In genomic region chr12:19369691-19370148, GRCh38 we compare ENCODE assay signal across 17 cellular contexts.
DNase-seq lines count a peak whose midpoint lies in the region; ATAC-seq, FAIRE-seq and TF ChIP-seq lines count a peak whose summit lies in the region.
"Had no signal": no experiment of that assay in that cellular context is flagged by ENCODE, and none has a peak within 500 bp of the region (broad histone marks: within the 10 kb centered on the region; RNA-seq: fewer than 3 reads in every experiment).

No MANE protein-coding gene starts in this region.

- intact Hi-C loops in uterus (cut with DNase I; ENCODE audit: low total_unique reads), result no loop called here
- intact Hi-C loops in lower lobe of right lung (cut with DNase I), result no loop called here

- H3K9me3 ChIP-seq in adipocyte (ENCODE audit: control insufficient read depth, low read length) (no peaks in the 10 kb centered on the region), gastroesophageal sphincter (no peaks in the 10 kb centered on the region), thoracic aorta (no peaks in the 10 kb centered on the region), uterus (no peaks in the 10 kb centered on the region), lower lobe of right lung (no peaks in the 10 kb centered on the region)
- H3K9me3 ChIP-seq: body of pancreas, left lung, SK-N-SH had no signal

- peak; percentile 23 for DNase-seq in HFFc6
- DNase-seq in adipocyte (ENCODE audit: low read depth), result peak; percentile 80
- no peak for DNase-seq in thoracic aorta (ENCODE audit: low spot score)
- DNase-seq in uterus, result no peak
- DNase-seq in H54 (ENCODE audit: insufficient read length, low spot score), result no peak
- no peak for DNase-seq in lower lobe of right lung
- DNase-seq: activated B cell treated with CpG ODN at 0.5 μM for 24 hours; body of pancreas; DMS153; left lung; NCI-H82; SK-N-SH; stimulated activated CD4-positive, alpha-beta T cell treated with anti-CD3 and anti-CD28 coated beads, Interleukin-4, amount 100 ng/mL, for 1 hour; stimulated activated naive CD8-positive, alpha-beta T cell treated with anti-CD3 and anti-CD28 coated beads, Interleukin-15, amount 100 ng/mL, for 72 hours had no signal

- peaks cover 15% of the 10 kb centered on the region for H3K36me3 ChIP-seq in adipocyte (ENCODE audit: control insufficient read depth, insufficient read depth, low read length, severe bottlenecking)
- H3K36me3 ChIP-seq in gastroesophageal sphincter, result peaks cover 0 to 95% of the 10 kb centered on the region in 2 donors
- H3K36me3 ChIP-seq in thoracic aorta, result peaks cover 15% of the 10 kb centered on the region
- H3K36me3 ChIP-seq in uterus, result no peaks in the 10 kb centered on the region
- peaks cover 40% of the 10 kb centered on the region for H3K36me3 ChIP-seq in lower lobe of right lung

- H3K27me3 Mint-ChIP-seq in HFFc6 (ENCODE audit: insufficient read depth), result no peaks in the 10 kb centered on the region; the same call in 1 of the 2 replicates
- H3K27me3 Mint-ChIP-seq: activated B cell treated with CpG ODN at 0.5 μM for 24 hours; stimulated activated naive CD8-positive, alpha-beta T cell treated with anti-CD3 and anti-CD28 coated beads, Interleukin-15, amount 100 ng/mL, for 72 hours had no signal

- no peak for FAIRE-seq in H54 (lab: Jason Lieb, UNC)
- FAIRE-seq: frontal cortex, GM18507 had no signal

- H3K4me1 ChIP-seq in adipocyte (ENCODE audit: control insufficient read depth, insufficient read depth, low read length), result peaks cover 6% of the 10 kb centered on the region
- peaks cover 0 to 9% (median 0%) of the 10 kb centered on the region in 3 donors for H3K4me1 ChIP-seq in gastroesophageal sphincter
- H3K4me1 ChIP-seq in thoracic aorta (ENCODE audit: control insufficient read depth in 1 of 2, low read depth in 2 of 2), result peaks cover 0 to 9% of the 10 kb centered on the region in 2 donors
- no peaks in the 10 kb centered on the region for H3K4me1 ChIP-seq in uterus
- no peaks in the 10 kb centered on the region for H3K4me1 ChIP-seq in lower lobe of right lung
- H3K4me1 ChIP-seq: body of pancreas, left lung had no signal

- 66 to 77% methylated on average over 5 to 6 of the region's 6 CpGs for WGBS in gastroesophageal sphincter (ENCODE audit: low coverage in 1 of 2), 2 donors

- no peaks in the 10 kb centered on the region for H3K27me3 ChIP-seq in adipocyte (replicated peaks; ENCODE audit: control insufficient read depth, insufficient read depth, low read length)
- H3K27me3 ChIP-seq in gastroesophageal sphincter, result no peaks in the 10 kb centered on the region
- no peaks in the 10 kb centered on the region for H3K27me3 ChIP-seq in thoracic aorta (replicated peaks; ENCODE audit: insufficient read depth)
- H3K27me3 ChIP-seq in uterus, result no peaks in the 10 kb centered on the region
- no peaks in the 10 kb centered on the region for H3K27me3 ChIP-seq in lower lobe of right lung (ENCODE audit: low read depth)
- H3K27me3 ChIP-seq: body of pancreas, left lung had no signal

- no peak overlapping the region for H3K4me3 Mint-ChIP-seq in HFFc6
- H3K4me3 Mint-ChIP-seq: activated B cell treated with CpG ODN at 0.5 μM for 24 hours; stimulated activated naive CD8-positive, alpha-beta T cell treated with anti-CD3 and anti-CD28 coated beads, Interleukin-15, amount 100 ng/mL, for 72 hours had no signal

- ATAC-seq in gastroesophageal sphincter, result peak; percentile 53
- peak; percentile 71 for ATAC-seq in thoracic aorta (ENCODE audit: insufficient number of reproducible peaks, low FRiP score, low read depth)
- ATAC-seq in lower lobe of right lung, result no peak
- ATAC-seq: body of pancreas; left lung; stimulated activated naive CD8-positive, alpha-beta T cell treated with anti-CD3 and anti-CD28 coated beads, Interleukin-15, amount 100 ng/mL, for 72 hours had no signal

- no peak overlapping the region for H3K9ac ChIP-seq in adipocyte (ENCODE audit: low read length)
- H3K9ac ChIP-seq: SK-N-SH had no signal

- TF ChIP-seq EP300 in gastroesophageal sphincter (IDR thresholded peaks at IDR 0.05), result no peak

- H3K27ac Mint-ChIP-seq in HFFc6, result peak overlapping the region; percentile 65
- H3K27ac Mint-ChIP-seq: activated B cell treated with CpG ODN at 0.5 μM for 24 hours; stimulated activated naive CD8-positive, alpha-beta T cell treated with anti-CD3 and anti-CD28 coated beads, Interleukin-15, amount 100 ng/mL, for 72 hours had no signal

- H3K4me1 Mint-ChIP-seq in HFFc6 (ENCODE audit: low read depth), result peaks cover 7% of the 10 kb centered on the region
- H3K4me1 Mint-ChIP-seq: activated B cell treated with CpG ODN at 0.5 μM for 24 hours; stimulated activated naive CD8-positive, alpha-beta T cell treated with anti-CD3 and anti-CD28 coated beads, Interleukin-15, amount 100 ng/mL, for 72 hours had no signal

- no peak for TF ChIP-seq CTCF in HFFc6 (IDR thresholded peaks at IDR 0.05)
- no peak for TF ChIP-seq CTCF in gastroesophageal sphincter (IDR thresholded peaks at IDR 0.05)
- no peak for TF ChIP-seq CTCF in thoracic aorta (IDR thresholded peaks at IDR 0.05)
- TF ChIP-seq CTCF in uterus (IDR thresholded peaks at IDR 0.05), result no peak
- TF ChIP-seq CTCF in lower lobe of right lung (IDR thresholded peaks at IDR 0.05), result no peak

- no peak for TF ChIP-seq POLR2A in gastroesophageal sphincter (IDR thresholded peaks at IDR 0.05)
- TF ChIP-seq POLR2A in uterus (IDR thresholded peaks at IDR 0.05), result no peak
- no peak for TF ChIP-seq POLR2A in H54 (IDR thresholded peaks at IDR 0.05; ENCODE audit: low read depth, low read length)

- H3K27ac ChIP-seq in gastroesophageal sphincter, result peak overlapping the region in 2 of 4 donors; percentile 36 to 60
- peak overlapping the region; percentile 18 to 46 for H3K27ac ChIP-seq in thoracic aorta
- no peak overlapping the region for H3K27ac ChIP-seq in uterus
- no peak overlapping the region for H3K27ac ChIP-seq in lower lobe of right lung
- H3K27ac ChIP-seq: body of pancreas, left lung had no signal

- H3K4me3 ChIP-seq in adipocyte (ENCODE audit: low read length) (no peak overlapping the region), gastroesophageal sphincter (no peak overlapping the region), thoracic aorta (no peak overlapping the region), uterus (no peak overlapping the region), lower lobe of right lung (no peak overlapping the region)
- H3K4me3 ChIP-seq: body of pancreas, left lung had no signal

- peaks cover 41% of the 10 kb centered on the region for H3K36me3 Mint-ChIP-seq in HFFc6 (ENCODE audit: low read depth)

- H3K9me3 Mint-ChIP-seq in HFFc6, result no peaks in the 10 kb centered on the region
- H3K9me3 Mint-ChIP-seq: activated B cell treated with CpG ODN at 0.5 μM for 24 hours; stimulated activated naive CD8-positive, alpha-beta T cell treated with anti-CD3 and anti-CD28 coated beads, Interleukin-15, amount 100 ng/mL, for 72 hours had no signal

Comparison
In these comparisons a context has a peak if more than half of its experiments do, and no peak if none do; other contexts are left out.
1. DNase-seq: peak in HFFc6 (single experiment) and adipocyte (single experiment); none in thoracic aorta (single experiment), uterus (0 of 2), H54 (single experiment) and lower lobe of right lung (single experiment).
2. ATAC-seq: peak in gastroesophageal sphincter (single experiment) and thoracic aorta (single experiment); none in lower lobe of right lung (0 of 2).
3. H3K27ac ChIP-seq: peak in thoracic aorta (2 of 2); none in uterus (0 of 2) and lower lobe of right lung (single experiment).